Comparison of ENCODE assay signal across 3 cellular contexts in the genomic region with DNA sequence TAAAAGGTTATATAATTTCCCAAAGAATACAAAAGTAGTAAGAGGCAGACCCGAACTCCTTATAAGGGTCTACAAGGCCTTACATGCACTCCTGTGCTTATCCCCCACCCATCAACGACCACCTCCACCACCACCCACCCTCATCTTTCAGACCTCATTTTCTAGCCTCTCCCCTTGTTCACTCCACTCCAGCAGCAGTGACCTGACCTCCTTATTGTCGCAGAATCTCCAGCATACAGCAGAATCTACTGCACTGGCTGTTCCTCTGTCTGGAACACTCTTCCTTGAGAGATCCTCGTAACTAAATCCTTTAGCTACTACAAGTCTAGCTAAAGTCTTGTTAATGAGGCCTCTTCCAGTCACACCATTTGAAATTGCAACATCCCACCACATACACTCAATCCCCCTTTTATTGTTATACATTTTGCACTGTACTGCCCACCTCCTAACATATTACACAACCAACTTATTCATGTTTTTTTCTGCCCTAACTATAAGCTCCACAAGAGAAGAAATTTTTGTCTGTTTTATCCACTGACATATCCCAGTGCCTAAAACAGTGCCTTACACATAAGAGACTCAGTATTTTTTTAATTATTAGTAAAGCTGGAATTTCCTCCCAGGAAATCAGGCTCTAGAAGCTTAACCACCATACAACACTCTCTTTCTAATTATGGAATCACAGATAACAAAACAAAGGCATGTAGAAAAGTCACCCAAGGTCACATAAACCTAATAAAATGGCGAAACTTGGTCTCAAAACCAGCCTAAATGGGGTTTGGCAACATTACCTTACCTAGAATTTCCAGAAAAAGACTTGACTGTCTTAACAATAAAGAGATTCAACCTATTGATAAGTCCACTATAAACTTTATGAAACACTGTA.
A peak's percentile ranks its signal among the peaks of the same experiment; 100 is the strongest.
TF ChIP-seq lines count a peak whose summit lies in the region.

No MANE protein-coding gene starts in this region.

TF ChIP-seq in SK-N-SH, 30 proteins besides CTCF, POLR2A, EP300 and RAD21:
- TF ChIP-seq, protein P1, sequence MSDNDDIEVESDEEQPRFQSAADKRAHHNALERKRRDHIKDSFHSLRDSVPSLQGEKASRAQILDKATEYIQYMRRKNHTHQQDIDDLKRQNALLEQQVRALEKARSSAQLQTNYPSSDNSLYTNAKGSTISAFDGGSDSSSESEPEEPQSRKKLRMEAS (IDR thresholded peaks at IDR 0.05; ENCODE audit: low read depth), result no peak
- TF ChIP-seq, protein P2, sequence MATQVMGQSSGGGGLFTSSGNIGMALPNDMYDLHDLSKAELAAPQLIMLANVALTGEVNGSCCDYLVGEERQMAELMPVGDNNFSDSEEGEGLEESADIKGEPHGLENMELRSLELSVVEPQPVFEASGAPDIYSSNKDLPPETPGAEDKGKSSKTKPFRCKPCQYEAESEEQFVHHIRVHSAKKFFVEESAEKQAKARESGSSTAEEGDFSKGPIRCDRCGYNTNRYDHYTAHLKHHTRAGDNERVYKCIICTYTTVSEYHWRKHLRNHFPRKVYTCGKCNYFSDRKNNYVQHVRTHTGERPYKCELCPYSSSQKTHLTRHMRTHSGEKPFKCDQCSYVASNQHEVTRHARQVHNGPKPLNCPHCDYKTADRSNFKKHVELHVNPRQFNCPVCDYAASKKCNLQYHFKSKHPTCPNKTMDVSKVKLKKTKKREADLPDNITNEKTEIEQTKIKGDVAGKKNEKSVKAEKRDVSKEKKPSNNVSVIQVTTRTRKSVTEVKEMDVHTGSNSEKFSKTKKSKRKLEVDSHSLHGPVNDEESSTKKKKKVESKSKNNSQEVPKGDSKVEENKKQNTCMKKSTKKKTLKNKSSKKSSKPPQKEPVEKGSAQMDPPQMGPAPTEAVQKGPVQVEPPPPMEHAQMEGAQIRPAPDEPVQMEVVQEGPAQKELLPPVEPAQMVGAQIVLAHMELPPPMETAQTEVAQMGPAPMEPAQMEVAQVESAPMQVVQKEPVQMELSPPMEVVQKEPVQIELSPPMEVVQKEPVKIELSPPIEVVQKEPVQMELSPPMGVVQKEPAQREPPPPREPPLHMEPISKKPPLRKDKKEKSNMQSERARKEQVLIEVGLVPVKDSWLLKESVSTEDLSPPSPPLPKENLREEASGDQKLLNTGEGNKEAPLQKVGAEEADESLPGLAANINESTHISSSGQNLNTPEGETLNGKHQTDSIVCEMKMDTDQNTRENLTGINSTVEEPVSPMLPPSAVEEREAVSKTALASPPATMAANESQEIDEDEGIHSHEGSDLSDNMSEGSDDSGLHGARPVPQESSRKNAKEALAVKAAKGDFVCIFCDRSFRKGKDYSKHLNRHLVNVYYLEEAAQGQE (IDR thresholded peaks at IDR 0.05; ENCODE audit: low read depth, low read length), result no peak
- no peak for TF ChIP-seq TEAD4 (IDR thresholded peaks at IDR 0.05; ENCODE audit: borderline replicate concordance, insufficient read depth)

TF ChIP-seq in SK-N-SH treated with all-trans-retinoic acid at 6 μM for 48 hours, 23 proteins besides CTCF, POLR2A, EP300 and RAD21:
- TF ChIP-seq TSHZ2 (CRISPR knock-in tag; IDR thresholded peaks at IDR 0.05) (no peak), OSR1 (CRISPR knock-in tag; IDR thresholded peaks at IDR 0.05) (no peak)
- TF ChIP-seq, protein P3, sequence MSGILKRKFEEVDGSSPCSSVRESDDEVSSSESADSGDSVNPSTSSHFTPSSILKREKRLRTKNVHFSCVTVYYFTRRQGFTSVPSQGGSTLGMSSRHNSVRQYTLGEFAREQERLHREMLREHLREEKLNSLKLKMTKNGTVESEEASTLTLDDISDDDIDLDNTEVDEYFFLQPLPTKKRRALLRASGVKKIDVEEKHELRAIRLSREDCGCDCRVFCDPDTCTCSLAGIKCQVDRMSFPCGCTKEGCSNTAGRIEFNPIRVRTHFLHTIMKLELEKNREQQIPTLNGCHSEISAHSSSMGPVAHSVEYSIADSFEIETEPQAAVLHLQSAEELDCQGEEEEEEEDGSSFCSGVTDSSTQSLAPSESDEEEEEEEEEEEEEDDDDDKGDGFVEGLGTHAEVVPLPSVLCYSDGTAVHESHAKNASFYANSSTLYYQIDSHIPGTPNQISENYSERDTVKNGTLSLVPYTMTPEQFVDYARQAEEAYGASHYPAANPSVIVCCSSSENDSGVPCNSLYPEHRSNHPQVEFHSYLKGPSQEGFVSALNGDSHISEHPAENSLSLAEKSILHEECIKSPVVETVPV (CRISPR knock-in tag; IDR thresholded peaks at IDR 0.05), result no peak
TF ChIP-seq in SK-N-SH treated with all-trans-retinoic acid at 6 μM for 48 hours: peak in this region for 0.

TF ChIP-seq in endothelial cell of umbilical vein, 7 proteins besides CTCF, POLR2A, EP300 and RAD21:
- peak; percentile 45 for TF ChIP-seq GATA2 (IDR thresholded peaks at IDR 0.05; ENCODE audit: insufficient read depth, insufficient read length, low read depth, low read length)
- TF ChIP-seq FOS (IDR thresholded peaks at IDR 0.05; ENCODE audit: borderline replicate concordance, insufficient read depth, low read length), result peak; percentile 23
- TF ChIP-seq, protein P1 (IDR thresholded peaks at IDR 0.05; ENCODE audit: insufficient read depth, insufficient read length), result no peak
- TF ChIP-seq JUN (IDR thresholded peaks at IDR 0.05; ENCODE audit: borderline replicate concordance, insufficient read depth, insufficient read length, low read depth), result peak; percentile 38
- TF ChIP-seq MYC (IDR thresholded peaks at IDR 0.05; ENCODE audit: low read depth, low read length), result no peak
- peak; percentile 47 for TF ChIP-seq POLR2AphosphoS5 (IDR thresholded peaks at IDR 0.05; ENCODE audit: insufficient read depth, low read depth, low read length)
- TF ChIP-seq EZH2 (IDR thresholded peaks at IDR 0.05; ENCODE audit: borderline replicate concordance, low read depth, low read length, severe bottlenecking), result no peak
